8 cellular contexts compared by ENCODE assay signal in the genomic region with DNA sequence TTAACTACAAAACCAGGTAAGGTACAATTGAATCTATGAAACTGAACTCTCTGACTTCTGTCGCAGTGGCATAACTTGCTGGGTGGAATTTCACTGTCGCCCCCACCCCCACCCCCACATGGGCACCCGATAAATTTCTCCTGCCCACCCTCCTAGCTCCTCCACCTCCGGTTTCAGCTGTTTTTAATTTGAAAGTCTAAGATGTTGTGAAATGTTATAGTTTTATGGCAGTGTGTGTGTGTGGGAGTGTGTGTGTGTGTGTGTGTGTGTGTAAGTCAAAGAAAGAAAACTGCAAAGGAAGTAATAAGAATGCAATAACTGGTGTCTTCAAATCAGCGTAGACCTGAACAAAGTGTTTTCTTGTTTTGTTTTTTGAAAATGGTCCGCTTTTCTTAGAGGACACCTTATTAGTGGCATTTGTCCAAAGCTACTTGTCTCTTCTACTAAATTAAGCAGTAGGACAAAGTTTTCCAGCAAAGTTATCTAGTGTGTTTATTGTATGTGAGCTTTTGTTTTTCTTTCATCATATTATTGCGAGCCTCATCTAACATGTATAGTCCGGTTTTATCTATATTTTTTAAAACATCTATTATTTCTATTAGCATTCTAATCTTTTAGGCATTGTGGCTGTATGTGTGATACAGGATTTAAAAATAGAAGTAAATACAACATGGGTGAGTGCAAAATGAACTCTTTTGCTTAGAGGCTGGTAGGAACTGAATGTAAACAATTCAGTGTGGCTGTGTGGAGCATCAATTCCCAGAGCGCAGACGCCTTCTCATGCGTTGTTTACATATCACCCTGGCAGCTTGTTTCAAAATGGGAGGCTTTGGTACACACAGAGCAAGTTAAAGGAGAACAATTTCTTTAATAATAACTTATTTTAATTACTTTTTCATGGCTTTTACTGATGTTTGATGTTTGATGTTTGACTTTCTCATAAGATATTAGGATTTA. TPM values are rescaled to one million over a fixed set of nuclear protein-coding genes. Genes with fewer than 3 reads are reported as not detected.
DNase-seq lines count a peak whose midpoint lies in the region; ATAC-seq and TF ChIP-seq lines count a peak whose summit lies in the region.

No MANE protein-coding gene starts in this region.

- TF ChIP-seq EP300 in stomach (IDR thresholded peaks at IDR 0.05) = no peak

- peak; percentile 21 for DNase-seq in SK-MEL-5 (ENCODE audit: low read depth, low spot score)
- no peak for DNase-seq in left ventricle myocardium superior
- DNase-seq in stomach = no peak
- no peak for DNase-seq in NAMALWA (ENCODE audit: low spot score)
- DNase-seq in NCI-H1694 treated with DMSO at 0.1 percent for 48 hours (lab: John Stamatoyannopoulos, UW) = no peak
- DNase-seq in activated gamma-delta T cell treated with Interleukin-2 at 50 U/mL for 16 hours = no peak

- H3K27ac ChIP-seq in HUES48 (ENCODE audit: low read depth, low read length) (peak overlapping the region; percentile 38), stomach (peak overlapping the region in 4 of 5 donors; percentile 35 to 76 (median 68))

- WGBS in stomach, 5 donors = 22 to 39% (median 29%) methylated on average over 11 of the region's 11 CpGs

- H3K4me3 ChIP-seq in HUES48 (ENCODE audit: low read depth, low read length) = no peak overlapping the region
- H3K4me3 ChIP-seq in stomach = peak overlapping the region in 2 of 4 donors; percentile 1 to 8

- peak; percentile 76 for ATAC-seq in left ventricle myocardium superior
- no peak for ATAC-seq in GM21737 (IDR thresholded peaks at IDR 0.05; ENCODE audit: unreplicated experiment)

- H3K36me3 ChIP-seq in HUES48 (ENCODE audit: control insufficient read depth, insufficient read depth, low read length) (no peaks in the 10 kb centered on the region), stomach (no peaks in the 10 kb centered on the region)

- TF ChIP-seq POLR2A in stomach (IDR thresholded peaks at IDR 0.05) = no peak

- H3K27me3 ChIP-seq in HUES48 (ENCODE audit: control insufficient read depth, insufficient read depth, low read length) (no peaks in the 10 kb centered on the region), stomach (peaks cover 0 to 7% (median 0%) of the 10 kb centered on the region in 3 donors)

- in situ Hi-C loops in SK-MEL-5 (cut with HindIII; ENCODE audit: low pct_unique_long_range_greater_than_20kb, low sequenced_read_pairs) = no loop called here

- TF ChIP-seq CTCF in stomach (IDR thresholded peaks at IDR 0.05) = no peak

- intact Hi-C loops in left ventricle myocardium superior (cut with micrococcal nuclease) = no loop called here
- intact Hi-C loops in stomach (cut with DNase I; ENCODE audit: low total_unique reads) = no loop called here

- H3K4me1 ChIP-seq in HUES48 (ENCODE audit: control insufficient read depth, insufficient read depth, low read length) = peaks cover 50% of the 10 kb centered on the region
- peaks cover 0 to 43% (median 18%) of the 10 kb centered on the region in 4 donors for H3K4me1 ChIP-seq in stomach

- no peaks in the 10 kb centered on the region; the same call in 1 of the 2 replicates for H3K9me3 ChIP-seq in HUES48 (ENCODE audit: control insufficient read depth, insufficient read depth, low read length)
- no peaks in the 10 kb centered on the region for H3K9me3 ChIP-seq in stomach

- no peak overlapping the region for H3K9ac ChIP-seq in HUES48 (ENCODE audit: low read depth, low read length)

RNA-seq across cellular contexts. Expression of gene DTNA, which starts 0.6 kb away (rescaled TPM):
- total RNA-seq in SK-MEL-5 (2014; rRNA removed; shearing (Covaris generic)) = 2.8 and 3.6 TPM in 2 replicates
- 2.8 and 3.3 TPM in 2 replicates for polyA plus RNA-seq in SK-MEL-5 (2015; cell fraction: cytosol; rRNA removed)
- polyA plus RNA-seq in SK-MEL-5 (2015; cell fraction: nucleus; rRNA removed) = 1.0 and 3.4 TPM in 2 replicates
- total RNA-seq in left ventricle myocardium superior (140 TPM), stomach (100 to 1,000 TPM in 1 of 5 donors, 10 to 100 TPM in 4; 18.5 to 113 (median 41.9) TPM)
- 10 to 100 TPM; 11.1 to 16.8 (median 14.7) TPM for polyA plus RNA-seq in stomach
